Comparison of ENCODE assay signal across 8 cellular contexts in the genomic region with DNA sequence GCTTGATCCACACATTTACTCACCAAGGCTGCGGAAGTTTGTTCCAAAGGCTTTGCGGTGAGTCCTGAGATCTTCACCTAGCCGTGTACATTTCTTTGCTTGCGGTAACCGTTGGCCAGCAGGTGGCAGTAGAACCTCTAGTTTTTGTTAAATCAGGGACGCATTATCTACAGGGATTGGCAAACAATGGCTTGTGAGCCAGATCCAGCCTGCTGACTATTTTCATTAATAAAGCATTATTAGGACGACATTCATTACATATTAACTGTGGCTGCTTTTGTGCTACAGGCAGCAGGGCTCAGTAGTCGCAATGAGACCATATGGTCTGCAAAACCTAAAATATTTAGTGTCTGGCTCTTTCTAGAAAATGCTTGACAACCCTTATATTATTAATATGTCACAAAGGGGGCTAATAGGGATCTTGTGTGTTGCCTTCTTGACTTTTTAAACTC.
A peak's percentile ranks its signal among the peaks of the same experiment; 100 is the strongest.
DNase-seq lines count a peak whose midpoint lies in the region; ATAC-seq and TF ChIP-seq lines count a peak whose summit lies in the region.

No MANE protein-coding gene starts in this region.

- no peaks in the 10 kb centered on the region for H3K36me3 Mint-ChIP-seq in CD8-positive, alpha-beta memory T cell
- H3K36me3 Mint-ChIP-seq in activated naive CD8-positive, alpha-beta T cell treated with anti-CD3 and anti-CD28 coated beads, Interleukin-2, amount 10 ng/mL, durations not matched to agents 7 days and 5 days, result no peaks in the 10 kb centered on the region

- H3K4me3 ChIP-seq in CD8-positive, alpha-beta memory T cell (ENCODE audit: low read length), result no peak overlapping the region
- H3K4me3 ChIP-seq in SK-N-MC (no peak overlapping the region), heart right ventricle (no peak overlapping the region)

- no peaks in the 10 kb centered on the region for H3K9me3 Mint-ChIP-seq in CD8-positive, alpha-beta memory T cell
- no peaks in the 10 kb centered on the region for H3K9me3 Mint-ChIP-seq in activated naive CD8-positive, alpha-beta T cell treated with anti-CD3 and anti-CD28 coated beads, Interleukin-2, amount 10 ng/mL, durations not matched to agents 7 days and 5 days

- 11 to 13% methylated on average over 8 of the region's 8 CpGs for WGBS in heart right ventricle, 2 donors

- H3K27me3 Mint-ChIP-seq in CD8-positive, alpha-beta memory T cell, result no peaks in the 10 kb centered on the region
- peaks cover 7% of the 10 kb centered on the region for H3K27me3 Mint-ChIP-seq in activated naive CD8-positive, alpha-beta T cell treated with anti-CD3 and anti-CD28 coated beads, Interleukin-2, amount 10 ng/mL, durations not matched to agents 7 days and 5 days

- no peak overlapping the region for H3K27ac ChIP-seq in CD8-positive, alpha-beta memory T cell (ENCODE audit: low read depth, low read length)
- H3K27ac ChIP-seq in SK-N-MC (no peak overlapping the region), heart right ventricle (no peak overlapping the region)

- no peak overlapping the region for H3K27ac Mint-ChIP-seq in CD8-positive, alpha-beta memory T cell
- no peak overlapping the region for H3K27ac Mint-ChIP-seq in activated naive CD8-positive, alpha-beta T cell treated with anti-CD3 and anti-CD28 coated beads, Interleukin-2, amount 10 ng/mL, durations not matched to agents 7 days and 5 days

- no peaks in the 10 kb centered on the region for H3K4me1 Mint-ChIP-seq in CD8-positive, alpha-beta memory T cell
- H3K4me1 Mint-ChIP-seq in activated naive CD8-positive, alpha-beta T cell treated with anti-CD3 and anti-CD28 coated beads, Interleukin-2, amount 10 ng/mL, durations not matched to agents 7 days and 5 days, result no peaks in the 10 kb centered on the region

- peak; percentile 49 to 84 (median 78) for TF ChIP-seq CTCF in heart right ventricle (IDR thresholded peaks at IDR 0.05)

- no peaks in the 10 kb centered on the region for H3K9me3 ChIP-seq in CD8-positive, alpha-beta memory T cell (ENCODE audit: low read length)
- H3K9me3 ChIP-seq in SK-N-MC (ENCODE audit: low read depth, low read length) (no peaks in the 10 kb centered on the region), heart right ventricle (no peaks in the 10 kb centered on the region)

- H3K4me1 ChIP-seq in CD8-positive, alpha-beta memory T cell (ENCODE audit: insufficient read depth, low read length), result no peaks in the 10 kb centered on the region
- H3K4me1 ChIP-seq in heart right ventricle, result peaks cover 0 to 12% (median 0%) of the 10 kb centered on the region in 9 donors

- peak in 4 of 5 donors; percentile 14 to 55 (median 17) for DNase-seq in CD8-positive, alpha-beta memory T cell
- DNase-seq in NCI-H1048 (lab: John Stamatoyannopoulos, UW) (peak; percentile 76), SK-N-MC (ENCODE audit: low read depth, low spot score) (peak; percentile 63), heart right ventricle (peak; percentile 65 to 81), pulmonary artery endothelial cell (ENCODE audit: low read depth, low spot score) (peak; percentile 30)
- peak; percentile 63 for DNase-seq in activated naive CD8-positive, alpha-beta T cell treated with anti-CD3 and anti-CD28 coated beads, Interleukin-2, amount 10 ng/mL, durations not matched to agents 7 days and 5 days

- no peaks in the 10 kb centered on the region for H3K36me3 ChIP-seq in CD8-positive, alpha-beta memory T cell (ENCODE audit: insufficient read depth, low read length)
- no peaks in the 10 kb centered on the region for H3K36me3 ChIP-seq in SK-N-MC (ENCODE audit: insufficient read depth, low read length)
- H3K36me3 ChIP-seq in heart right ventricle, result no peaks in the 10 kb centered on the region

- CTCF ChIA-PET in CD8-positive, alpha-beta memory T cell (lab: Charles Lee), result no interaction called here

- POLR2A ChIA-PET in CD8-positive, alpha-beta memory T cell (lab: Charles Lee), result no interaction called here
- POLR2A ChIA-PET in activated naive CD8-positive, alpha-beta T cell treated with anti-CD3 and anti-CD28 coated beads, Interleukin-2, amount 10 ng/mL, durations not matched to agents 7 days and 5 days (lab: Charles Lee), result no interaction called here

- no peaks in the 10 kb centered on the region for H3K27me3 ChIP-seq in CD8-positive, alpha-beta memory T cell (ENCODE audit: insufficient read depth, low read length, poor library complexity, severe bottlenecking)
- no peaks in the 10 kb centered on the region for H3K27me3 ChIP-seq in heart right ventricle

- intact Hi-C loops in heart right ventricle (cut with DNase I), result loop anchor here (2.0 to 10.0 kb wide), 9 partner anchors 175 to 552 kb away; partner anchors contain the start of genes DOK5 (in 1 of the 10) and PFDN4 (in 1 of the 10)

- ATAC-seq in GM21515 (IDR thresholded peaks at IDR 0.05; ENCODE audit: unreplicated experiment), result peak; percentile 63
- no peak for ATAC-seq in activated naive CD8-positive, alpha-beta T cell treated with anti-CD3 and anti-CD28 coated beads, Interleukin-2, amount 10 ng/mL, durations not matched to agents 7 days and 5 days (ENCODE audit: low read depth)
- peak; percentile 61 to 86 (median 73) for ATAC-seq in heart right ventricle
- no peak for ATAC-seq in HG03460 (IDR thresholded peaks at IDR 0.05; ENCODE audit: unreplicated experiment)

- H3K9ac ChIP-seq in SK-N-MC (ENCODE audit: insufficient read length), result no peak overlapping the region

- H3K4me3 Mint-ChIP-seq in CD8-positive, alpha-beta memory T cell, result no peak overlapping the region
- H3K4me3 Mint-ChIP-seq in activated naive CD8-positive, alpha-beta T cell treated with anti-CD3 and anti-CD28 coated beads, Interleukin-2, amount 10 ng/mL, durations not matched to agents 7 days and 5 days, result no peak overlapping the region

Comparison
In these comparisons a context has a peak if more than half of its experiments do, and no peak if none do; other contexts are left out.
1. DNase-seq: peak in every context shown above with its lines; median percentile 76 in NCI-H1048; 73 in heart right ventricle; 63 in SK-N-MC; 63 in activated naive CD8-positive, alpha-beta T cell treated with anti-CD3 and anti-CD28 coated beads, Interleukin-2, amount 10 ng/mL, durations not matched to agents 7 days and 5 days; 30 in pulmonary artery endothelial cell; 17 in CD8-positive, alpha-beta memory T cell.
2. ATAC-seq: peak in GM21515 (single experiment) and heart right ventricle (8 of 8); none in activated naive CD8-positive, alpha-beta T cell treated with anti-CD3 and anti-CD28 coated beads, Interleukin-2, amount 10 ng/mL, durations not matched to agents 7 days and 5 days (single experiment) and HG03460 (single experiment).